Comparison of ENCODE assay signal across 24 cellular contexts in the genomic region with DNA sequence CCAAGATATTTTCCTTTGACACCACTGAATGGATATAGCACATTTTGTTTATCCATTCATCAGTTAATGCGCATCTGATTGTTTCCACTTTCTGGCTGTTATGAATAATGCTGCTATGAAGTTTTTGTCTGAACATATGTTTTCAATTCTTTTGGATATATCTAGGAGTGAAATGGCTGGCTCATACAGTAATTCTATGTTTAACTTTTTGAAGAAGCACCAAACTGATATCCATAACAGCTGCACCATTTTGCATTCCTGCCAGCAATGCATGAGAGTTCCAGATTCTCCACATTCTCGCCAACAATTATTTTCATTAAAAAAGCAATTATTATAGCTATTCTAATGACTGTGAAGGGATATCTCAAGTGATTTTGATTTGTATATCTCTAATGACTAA.
"Had no signal": no experiment of that assay in that cellular context is flagged by ENCODE, and none has a peak within 500 bp of the region (broad histone marks: within the 10 kb centered on the region; RNA-seq: fewer than 3 reads in every experiment).

No MANE protein-coding gene starts in this region.

- H3K36me3 Mint-ChIP-seq: mesothelial cell of epicardium, naive B cell had no signal

- H3K36me3 ChIP-seq: colonic mucosa, esophagus squamous epithelium, gastrocnemius medialis, heart right ventricle, left lung, lower lobe of right lung had no signal

- H3K9me3 ChIP-seq: colonic mucosa, esophagus squamous epithelium, gastrocnemius medialis had no signal

- H3K9me3 Mint-ChIP-seq: effector memory CD8-positive, alpha-beta T cell had no signal

- H3K4me3 ChIP-seq: colonic mucosa, esophagus squamous epithelium, gastrocnemius medialis, heart right ventricle, left lung, lower lobe of right lung, mucosa of descending colon had no signal

- ATAC-seq: effector memory CD8-positive, alpha-beta T cell; esophagus mucosa; gastrocnemius medialis; heart right ventricle; left cardiac atrium; left lung; left ventricle myocardium superior; lower lobe of right lung; mucosa of descending colon had no signal

- H3K27ac Mint-ChIP-seq: dendritic cell treated with granulocyte-macrophage colony-stimulating factor and Interleukin-4, amounts not matched to agents 40 ng/mL and 50 ng/mL, for 4 days; effector memory CD8-positive, alpha-beta T cell; endodermal cell; mesothelial cell of epicardium; naive B cell had no signal

- H3K4me3 Mint-ChIP-seq: dendritic cell treated with granulocyte-macrophage colony-stimulating factor and Interleukin-4, amounts not matched to agents 40 ng/mL and 50 ng/mL, for 4 days; effector memory CD8-positive, alpha-beta T cell; endodermal cell; mesothelial cell of epicardium; naive B cell had no signal

- DNase-seq: colonic mucosa; cortex of kidney; effector CD8-positive, alpha-beta T cell; effector memory CD8-positive, alpha-beta T cell; endodermal cell; erythroblast; esophagus squamous epithelium; foreskin melanocyte; gastrocnemius medialis; glutamatergic neuron; head of caudate nucleus; heart right ventricle; hippocampal formation; left cardiac atrium; left lung; left ventricle myocardium superior; lower lobe of right lung; mesenchymal stem cell; mucosa of descending colon; naive B cell had no signal

- H3K4me1 Mint-ChIP-seq: endodermal cell, mesothelial cell of epicardium, naive B cell had no signal

- H3K27me3 Mint-ChIP-seq: effector memory CD8-positive, alpha-beta T cell had no signal

- H3K27ac ChIP-seq: colonic mucosa, epithelial cell of prostate, esophagus squamous epithelium, gastrocnemius medialis, heart right ventricle, left lung, lower lobe of right lung had no signal
